In the genomic region with DNA sequence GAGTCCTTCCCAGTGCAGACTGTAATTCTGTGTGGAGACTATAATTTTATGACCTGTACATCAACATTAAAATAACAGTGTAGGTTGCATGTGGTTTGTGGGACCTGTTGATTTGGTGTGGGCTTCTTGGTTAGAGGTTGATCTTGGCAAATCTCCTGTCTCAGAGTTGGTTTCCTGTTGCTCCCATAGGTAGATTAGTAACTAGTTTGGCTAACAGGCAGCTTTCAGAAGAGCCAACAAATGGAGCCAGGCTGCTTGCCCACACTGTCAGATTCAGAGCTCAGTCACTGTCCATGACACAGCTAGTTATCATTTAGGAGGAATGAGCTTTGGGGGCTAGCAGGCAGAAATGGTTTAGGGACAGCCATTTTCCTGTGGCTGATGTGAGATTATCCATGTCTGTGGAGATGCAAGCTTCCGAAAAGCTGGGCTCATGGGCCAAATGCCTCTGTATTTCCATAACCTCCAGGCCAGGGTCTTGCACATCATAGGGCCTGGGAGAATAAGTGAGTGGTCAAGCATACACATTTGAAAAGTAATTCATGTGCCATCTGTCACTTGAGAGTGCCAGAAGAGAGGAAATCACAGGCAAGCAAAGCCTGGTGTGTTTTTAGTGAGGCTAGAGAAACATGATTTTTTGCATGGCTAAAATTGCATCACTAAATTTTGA, we compare ENCODE assay signal across 8 cellular contexts. TPM values are rescaled to one million over a fixed set of nuclear protein-coding genes. Genes with fewer than 3 reads are reported as not detected.
A peak's percentile ranks its signal among the peaks of the same experiment; 100 is the strongest.
DNase-seq lines count a peak whose midpoint lies in the region; ATAC-seq and TF ChIP-seq lines count a peak whose summit lies in the region.

No MANE protein-coding gene starts in this region.

- H3K27ac ChIP-seq in ACC112 (ENCODE audit: low read depth, low read length) (peak overlapping the region; percentile 34; the same call in 1 of the 2 replicates), H9 (ENCODE audit: insufficient read length, low read depth, low read length) (no peak overlapping the region), coronary artery (peak overlapping the region in 1 of 2 donors; percentile 0), gastroesophageal sphincter (no peak overlapping the region)

- H3K9me3 ChIP-seq in H9 (ENCODE audit: control insufficient read depth, low read depth, low read length), result no peaks in the 10 kb centered on the region
- no peaks in the 10 kb centered on the region for H3K9me3 ChIP-seq in gastroesophageal sphincter

- TF ChIP-seq CTCF in H9 (conservative IDR thresholded peaks at IDR 0.05), result no peak
- TF ChIP-seq CTCF in coronary artery (IDR thresholded peaks at IDR 0.05), result no peak
- TF ChIP-seq CTCF in gastroesophageal sphincter (IDR thresholded peaks at IDR 0.05), result no peak

- H3K4me1 Mint-ChIP-seq in H9, result peaks cover 38 to 40% of the 10 kb centered on the region in 2 experiments
- H3K4me1 Mint-ChIP-seq in activated naive CD8-positive, alpha-beta T cell treated with anti-CD3 and anti-CD28 coated beads for 36 hours, result peaks cover 71% of the 10 kb centered on the region

- H3K27me3 Mint-ChIP-seq in H9 (ENCODE audit: low read depth), result no peaks in the 10 kb centered on the region
- no peaks in the 10 kb centered on the region for H3K27me3 Mint-ChIP-seq in activated naive CD8-positive, alpha-beta T cell treated with anti-CD3 and anti-CD28 coated beads for 36 hours

- ATAC-seq in left lobe of liver (peak; percentile 86), GM21723 (IDR thresholded peaks at IDR 0.05; ENCODE audit: unreplicated experiment) (no peak), gastroesophageal sphincter (no peak)

- no peak overlapping the region for H3K4ac ChIP-seq in H9 (ENCODE audit: low read depth, low read length)

- H3K23me2 ChIP-seq in H9 (ENCODE audit: insufficient read length, low read depth, low read length, poor library complexity, severe bottlenecking), result no peaks in the 10 kb centered on the region

- no peak for TF ChIP-seq POLR2A in gastroesophageal sphincter (IDR thresholded peaks at IDR 0.05)

- H3K4me3 ChIP-seq in ACC112 (ENCODE audit: low read depth, low read length), result no peak overlapping the region
- no peak overlapping the region for H3K4me3 ChIP-seq in coronary artery
- H3K4me3 ChIP-seq in gastroesophageal sphincter, result no peak overlapping the region

- H4K8ac ChIP-seq in H9 (replicated peaks; ENCODE audit: insufficient read length, low read depth, low read length), result no peak overlapping the region

- H4K20me1 ChIP-seq in H9 (ENCODE audit: control insufficient read depth, insufficient read depth, insufficient read length), result no peaks in the 10 kb centered on the region

- H3K4me3 Mint-ChIP-seq in H9, result no peak overlapping the region
- peak overlapping the region; percentile 5 for H3K4me3 Mint-ChIP-seq in activated naive CD8-positive, alpha-beta T cell treated with anti-CD3 and anti-CD28 coated beads for 36 hours

- no peaks in the 10 kb centered on the region for H3K27me3 ChIP-seq in ACC112 (ENCODE audit: insufficient read depth, low read length)
- H3K27me3 ChIP-seq in H9 (ENCODE audit: insufficient read depth, low read length), result no peaks in the 10 kb centered on the region
- H3K27me3 ChIP-seq in gastroesophageal sphincter, result no peaks in the 10 kb centered on the region

- H2BK120ac ChIP-seq in H9 (ENCODE audit: low read depth, low read length, poor library complexity, severe bottlenecking), result no peak overlapping the region

- H3K4me1 ChIP-seq in ACC112 (ENCODE audit: control insufficient read depth, insufficient read depth, low read length, unreplicated experiment) (peaks cover 8% of the 10 kb centered on the region), H9 (ENCODE audit: insufficient read depth, low read length) (no peaks in the 10 kb centered on the region), gastroesophageal sphincter (peaks cover 0 to 20% (median 4%) of the 10 kb centered on the region in 3 donors)

- no peaks in the 10 kb centered on the region for H3K79me1 ChIP-seq in H9 (ENCODE audit: insufficient read depth, low read depth, low read length, poor library complexity, severe bottlenecking)

- H2BK5ac ChIP-seq in H9 (ENCODE audit: insufficient read length, low read length), result no peak overlapping the region

- H3K18ac ChIP-seq in H9 (ENCODE audit: insufficient read length, low read depth, low read length), result no peak overlapping the region

- no peak overlapping the region for H3K9ac ChIP-seq in H9 (ENCODE audit: extremely low read depth, insufficient read length, low read length)

- no peak overlapping the region for H2BK15ac ChIP-seq in H9 (ENCODE audit: low read depth, low read length)

- H3K56ac ChIP-seq in H9 (ENCODE audit: insufficient read length, low read depth, low read length), result no peak overlapping the region

- no peak overlapping the region for H2AK5ac ChIP-seq in H9 (ENCODE audit: insufficient read length, low read length)

- no CpG with 5 or more reads among the region's 1 CpG for WGBS in H9 (ENCODE audit: extremely low coverage, insufficient read length, low lambda C conversion rate)
- no CpG with 5 or more reads among the region's 1 CpG for WGBS in gastroesophageal sphincter (ENCODE audit: low coverage in 1 of 2), 2 donors

- H3K27ac Mint-ChIP-seq in H9, result peak overlapping the region; percentile 14 to 96 (median 72); a peak in 3 of 7 replicates
- peak overlapping the region; percentile 79 for H3K27ac Mint-ChIP-seq in activated naive CD8-positive, alpha-beta T cell treated with anti-CD3 and anti-CD28 coated beads for 36 hours

- H3K9me3 Mint-ChIP-seq in H9, result no peaks in the 10 kb centered on the region
- no peaks in the 10 kb centered on the region for H3K9me3 Mint-ChIP-seq in activated naive CD8-positive, alpha-beta T cell treated with anti-CD3 and anti-CD28 coated beads for 36 hours

- H3K23ac ChIP-seq in H9 (ENCODE audit: insufficient read length, low read depth, low read length), result no peak overlapping the region

- H3K79me2 ChIP-seq in ACC112 (ENCODE audit: control insufficient read depth, insufficient read depth, low read length, unreplicated experiment) (peaks cover 30% of the 10 kb centered on the region), H9 (ENCODE audit: insufficient read depth, low read length) (no peaks in the 10 kb centered on the region)

- H3K36me3 ChIP-seq in ACC112 (ENCODE audit: insufficient read depth, low read length) (no peaks in the 10 kb centered on the region), gastroesophageal sphincter (peaks cover 0 to 16% of the 10 kb centered on the region in 2 donors)

- DNase-seq in H9 (no peak), left lobe of liver (ENCODE audit: low spot score) (no peak), coronary artery (ENCODE audit: low spot score) (no peak), ecto neural progenitor cell (ENCODE audit: low spot score) (no peak)
- peak; percentile 18 for DNase-seq in activated naive CD8-positive, alpha-beta T cell treated with anti-CD3 and anti-CD28 coated beads for 36 hours

- H2AFZ ChIP-seq in ACC112 (ENCODE audit: low read length, unreplicated experiment), result no peak overlapping the region
- no peak overlapping the region for H2AFZ ChIP-seq in H9 (ENCODE audit: low read length)

- no peak overlapping the region for H3T11ph ChIP-seq in H9 (ENCODE audit: low read length)

- no peak overlapping the region for H4K5ac ChIP-seq in H9 (ENCODE audit: insufficient read length, low read depth, low read length)

- no peak overlapping the region for H4K91ac ChIP-seq in H9 (ENCODE audit: insufficient read length, low read depth, low read length)

- no peak overlapping the region for H3K4me2 ChIP-seq in H9 (ENCODE audit: insufficient read depth, insufficient read length, low read length)

- no peak overlapping the region for H2BK12ac ChIP-seq in H9 (ENCODE audit: insufficient read length, low read depth, low read length)

- H2BK20ac ChIP-seq in H9 (ENCODE audit: low read depth, low read length, poor library complexity, severe bottlenecking), result no peak overlapping the region

- H3K14ac ChIP-seq in H9 (ENCODE audit: insufficient read depth, low read length), result no peak overlapping the region

- peaks cover 3 to 7% (median 4%) of the 10 kb centered on the region in 3 experiments; a peak in 5 of 7 replicates for H3K36me3 Mint-ChIP-seq in H9 (ENCODE audit: insufficient read depth in 1 of 3, low read depth in 3 of 3)
- H3K36me3 Mint-ChIP-seq in activated naive CD8-positive, alpha-beta T cell treated with anti-CD3 and anti-CD28 coated beads for 36 hours, result peaks cover 22% of the 10 kb centered on the region

- TF ChIP-seq EP300 in gastroesophageal sphincter (IDR thresholded peaks at IDR 0.05), result no peak

RNA-seq across cellular contexts. Expression of gene CCM2, which starts 33.4 kb away (rescaled TPM):
- 30.4 and 30.5 TPM in 2 replicates for total RNA-seq in H9 (2021)
- 10 to 100 TPM; 50.8 to 51.6 TPM for total RNA-seq in activated naive CD8-positive, alpha-beta T cell treated with anti-CD3 and anti-CD28 coated beads for 36 hours
- total RNA-seq in left lobe of liver, result 44.8 TPM
- 10 to 100 TPM; 35.8 to 62.0 (median 51.9) TPM for total RNA-seq in gastroesophageal sphincter

RNA-seq across cellular contexts. Expression of gene MYO1G, which starts 54.6 kb away (rescaled TPM):
- total RNA-seq in H9 (2021), result 0.55 and 0.57 TPM in 2 replicates
- total RNA-seq in activated naive CD8-positive, alpha-beta T cell treated with anti-CD3 and anti-CD28 coated beads for 36 hours, result 100 to 1,000 TPM; 302 to 306 TPM
- total RNA-seq in left lobe of liver, result 1.0 TPM
- 1 to 10 TPM; 1.4 to 3.6 (median 2.0) TPM for total RNA-seq in gastroesophageal sphincter

RNA-seq across cellular contexts. Expression of gene NACAD, which starts 55.4 kb away (rescaled TPM):
- total RNA-seq in H9 (2021) (6.4 and 8.0 TPM in 2 replicates), left lobe of liver (0.05 TPM), gastroesophageal sphincter (10 to 100 TPM in 1 of 4 donors, 1 to 10 TPM in 3; 6.0 to 10.6 (median 7.2) TPM)
- under 1 TPM; 0.35 to 0.50 TPM for total RNA-seq in activated naive CD8-positive, alpha-beta T cell treated with anti-CD3 and anti-CD28 coated beads for 36 hours

Comparison
In these comparisons a context has a peak if more than half of its experiments do, and no peak if none do; other contexts are left out.
1. RNA of gene MYO1G, which starts 54.6 kb away (total RNA-seq): 302 to 306 TPM in activated naive CD8-positive, alpha-beta T cell treated with anti-CD3 and anti-CD28 coated beads for 36 hours; 1.4 to 3.6 TPM in gastroesophageal sphincter, 1.0 TPM in left lobe of liver (single experiment) and 0.55 to 0.57 TPM in H9; every median in the first group is over 10 times any median in the second.